1 cellular context compared by ENCODE assay signal in the genomic region with DNA sequence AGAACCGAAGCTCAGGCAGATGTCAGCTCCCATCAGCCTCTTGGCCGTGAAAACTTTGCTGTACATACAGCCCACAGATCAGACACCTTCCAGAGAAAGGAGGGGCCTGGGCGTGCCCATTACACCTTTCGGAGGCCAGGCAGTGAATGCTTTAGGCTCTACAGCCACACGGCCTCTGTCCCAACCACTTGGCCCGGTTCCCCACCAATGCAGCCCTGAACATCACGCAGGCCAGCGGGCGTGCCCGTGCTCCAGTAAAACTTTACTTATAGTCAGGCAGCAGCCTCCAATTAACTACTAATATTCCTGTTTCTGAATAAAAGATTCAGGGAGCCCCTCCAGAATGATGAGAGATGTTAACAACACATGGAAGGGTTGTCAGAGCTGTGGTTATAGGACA.
TF ChIP-seq lines count a peak whose summit lies in the region.

No MANE protein-coding gene starts in this region.

TF ChIP-seq in GM12878, 131 proteins besides CTCF, POLR2A, EP300 and RAD21:
- TF ChIP-seq CBX5 (IDR thresholded peaks at IDR 0.05; ENCODE audit: low read depth) (no peak), WRNIP1 (IDR thresholded peaks at IDR 0.05; ENCODE audit: borderline replicate concordance, low read depth, low read length) (no peak), ZNF207 (IDR thresholded peaks at IDR 0.05; ENCODE audit: borderline replicate concordance) (no peak), ZNF687 (IDR thresholded peaks at IDR 0.05) (no peak), RFX5 (IDR thresholded peaks at IDR 0.05; ENCODE audit: low read depth, low read length) (no peak), CREB1 (IDR thresholded peaks at IDR 0.05; ENCODE audit: low read depth) (no peak), ELK1 (IDR thresholded peaks at IDR 0.05; ENCODE audit: low read depth, low read length) (no peak), ESRRA (IDR thresholded peaks at IDR 0.05; ENCODE audit: low read length) (no peak), BCL11A (IDR thresholded peaks at IDR 0.05; ENCODE audit: low read depth, low read length) (no peak), JUNB (IDR thresholded peaks at IDR 0.05) (no peak), SPI1 (IDR thresholded peaks at IDR 0.05; ENCODE audit: borderline replicate concordance, insufficient read depth, low read depth, low read length) (no peak), MXI1 (IDR thresholded peaks at IDR 0.05; ENCODE audit: low read depth, low read length) (no peak), NBN (IDR thresholded peaks at IDR 0.05) (no peak), NKRF (conservative IDR thresholded peaks at IDR 0.05) (no peak), SP1 (IDR thresholded peaks at IDR 0.05; ENCODE audit: low read depth, low read length) (no peak), MTA2 (IDR thresholded peaks at IDR 0.05; ENCODE audit: low read depth) (no peak), USF2 (IDR thresholded peaks at IDR 0.05; ENCODE audit: borderline replicate concordance, low read depth, low read length) (no peak)
- TF ChIP-seq, protein P1, sequence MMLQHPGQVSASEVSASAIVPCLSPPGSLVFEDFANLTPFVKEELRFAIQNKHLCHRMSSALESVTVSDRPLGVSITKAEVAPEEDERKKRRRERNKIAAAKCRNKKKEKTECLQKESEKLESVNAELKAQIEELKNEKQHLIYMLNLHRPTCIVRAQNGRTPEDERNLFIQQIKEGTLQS (IDR thresholded peaks at IDR 0.05; ENCODE audit: borderline replicate concordance, extremely low read depth, low read depth, low read length): no peak
- TF ChIP-seq, protein P2, sequence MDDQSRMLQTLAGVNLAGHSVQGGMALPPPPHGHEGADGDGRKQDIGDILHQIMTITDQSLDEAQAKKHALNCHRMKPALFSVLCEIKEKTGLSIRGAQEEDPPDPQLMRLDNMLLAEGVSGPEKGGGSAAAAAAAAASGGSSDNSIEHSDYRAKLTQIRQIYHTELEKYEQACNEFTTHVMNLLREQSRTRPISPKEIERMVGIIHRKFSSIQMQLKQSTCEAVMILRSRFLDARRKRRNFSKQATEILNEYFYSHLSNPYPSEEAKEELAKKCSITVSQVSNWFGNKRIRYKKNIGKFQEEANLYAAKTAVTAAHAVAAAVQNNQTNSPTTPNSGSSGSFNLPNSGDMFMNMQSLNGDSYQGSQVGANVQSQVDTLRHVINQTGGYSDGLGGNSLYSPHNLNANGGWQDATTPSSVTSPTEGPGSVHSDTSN (IDR thresholded peaks at IDR 0.05; ENCODE audit: insufficient replicate concordance, low read depth, low read length): no peak
- TF ChIP-seq, protein P3, sequence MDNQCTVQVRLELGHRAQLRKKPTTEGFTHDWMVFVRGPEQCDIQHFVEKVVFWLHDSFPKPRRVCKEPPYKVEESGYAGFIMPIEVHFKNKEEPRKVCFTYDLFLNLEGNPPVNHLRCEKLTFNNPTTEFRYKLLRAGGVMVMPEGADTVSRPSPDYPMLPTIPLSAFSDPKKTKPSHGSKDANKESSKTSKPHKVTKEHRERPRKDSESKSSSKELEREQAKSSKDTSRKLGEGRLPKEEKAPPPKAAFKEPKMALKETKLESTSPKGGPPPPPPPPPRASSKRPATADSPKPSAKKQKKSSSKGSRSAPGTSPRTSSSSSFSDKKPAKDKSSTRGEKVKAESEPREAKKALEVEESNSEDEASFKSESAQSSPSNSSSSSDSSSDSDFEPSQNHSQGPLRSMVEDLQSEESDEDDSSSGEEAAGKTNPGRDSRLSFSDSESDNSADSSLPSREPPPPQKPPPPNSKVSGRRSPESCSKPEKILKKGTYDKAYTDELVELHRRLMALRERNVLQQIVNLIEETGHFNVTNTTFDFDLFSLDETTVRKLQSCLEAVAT (IDR thresholded peaks at IDR 0.05): no peak
